In the genomic region with DNA sequence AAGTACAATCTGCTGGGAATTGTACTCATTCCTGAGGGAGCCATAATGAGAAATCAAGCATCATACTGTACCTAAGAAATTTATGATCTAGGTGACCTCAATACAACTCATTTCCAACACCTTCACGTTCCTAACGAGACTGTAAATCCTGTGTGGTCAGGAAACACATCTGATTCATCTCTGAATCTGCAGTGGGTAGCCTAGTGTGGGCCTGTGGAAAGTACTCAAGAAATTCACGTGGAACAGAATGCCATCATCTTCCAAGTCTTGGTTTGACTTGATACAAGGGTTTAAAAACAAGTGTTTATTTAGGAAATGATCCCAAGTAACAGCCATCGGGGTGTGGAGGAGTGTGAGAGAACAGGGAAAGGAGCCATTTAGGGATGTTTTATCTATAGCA, we compare ENCODE assay signal across 1 cellular context.
TF ChIP-seq lines count a peak whose summit lies in the region.

No MANE protein-coding gene starts in this region.

TF ChIP-seq in neural cell, 6 proteins besides CTCF, POLR2A, EP300 and RAD21 (continued from another document):
- TF ChIP-seq, protein P1, sequence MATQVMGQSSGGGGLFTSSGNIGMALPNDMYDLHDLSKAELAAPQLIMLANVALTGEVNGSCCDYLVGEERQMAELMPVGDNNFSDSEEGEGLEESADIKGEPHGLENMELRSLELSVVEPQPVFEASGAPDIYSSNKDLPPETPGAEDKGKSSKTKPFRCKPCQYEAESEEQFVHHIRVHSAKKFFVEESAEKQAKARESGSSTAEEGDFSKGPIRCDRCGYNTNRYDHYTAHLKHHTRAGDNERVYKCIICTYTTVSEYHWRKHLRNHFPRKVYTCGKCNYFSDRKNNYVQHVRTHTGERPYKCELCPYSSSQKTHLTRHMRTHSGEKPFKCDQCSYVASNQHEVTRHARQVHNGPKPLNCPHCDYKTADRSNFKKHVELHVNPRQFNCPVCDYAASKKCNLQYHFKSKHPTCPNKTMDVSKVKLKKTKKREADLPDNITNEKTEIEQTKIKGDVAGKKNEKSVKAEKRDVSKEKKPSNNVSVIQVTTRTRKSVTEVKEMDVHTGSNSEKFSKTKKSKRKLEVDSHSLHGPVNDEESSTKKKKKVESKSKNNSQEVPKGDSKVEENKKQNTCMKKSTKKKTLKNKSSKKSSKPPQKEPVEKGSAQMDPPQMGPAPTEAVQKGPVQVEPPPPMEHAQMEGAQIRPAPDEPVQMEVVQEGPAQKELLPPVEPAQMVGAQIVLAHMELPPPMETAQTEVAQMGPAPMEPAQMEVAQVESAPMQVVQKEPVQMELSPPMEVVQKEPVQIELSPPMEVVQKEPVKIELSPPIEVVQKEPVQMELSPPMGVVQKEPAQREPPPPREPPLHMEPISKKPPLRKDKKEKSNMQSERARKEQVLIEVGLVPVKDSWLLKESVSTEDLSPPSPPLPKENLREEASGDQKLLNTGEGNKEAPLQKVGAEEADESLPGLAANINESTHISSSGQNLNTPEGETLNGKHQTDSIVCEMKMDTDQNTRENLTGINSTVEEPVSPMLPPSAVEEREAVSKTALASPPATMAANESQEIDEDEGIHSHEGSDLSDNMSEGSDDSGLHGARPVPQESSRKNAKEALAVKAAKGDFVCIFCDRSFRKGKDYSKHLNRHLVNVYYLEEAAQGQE (IDR thresholded peaks at IDR 0.05; ENCODE audit: borderline replicate concordance): no peak
- TF ChIP-seq EZH2 (IDR thresholded peaks at IDR 0.05; ENCODE audit: borderline replicate concordance, insufficient read depth, low read length, poor library complexity, severe bottlenecking): no peak
- TF ChIP-seq MXI1 (conservative IDR thresholded peaks at IDR 0.05; ENCODE audit: poor library complexity, severe bottlenecking): no peak
- no peak for TF ChIP-seq TAF1 (IDR thresholded peaks at IDR 0.05; ENCODE audit: low read depth)
TF ChIP-seq in neural cell: peak in this region for 0.
